ENCODE assay signal across 19 cellular contexts in genomic region chr19:17832443-17833208, GRCh38. TPM values are rescaled to one million over a fixed set of nuclear protein-coding genes. Genes with fewer than 3 reads are reported as not detected.
DNase-seq lines count a peak whose midpoint lies in the region; ATAC-seq, FAIRE-seq and TF ChIP-seq lines count a peak whose summit lies in the region.
"Had no signal": no experiment of that assay in that cellular context is flagged by ENCODE, and none has a peak within 500 bp of the region (broad histone marks: within the 10 kb centered on the region; RNA-seq: fewer than 3 reads in every experiment).

No MANE protein-coding gene starts in this region.

- H3K27ac Mint-ChIP-seq in effector memory CD8-positive, alpha-beta T cell = peak overlapping the region; percentile 38 to 41
- H3K27ac Mint-ChIP-seq: B cell had no signal

- H3K27me3 ChIP-seq in HepG2 (ENCODE audit: control insufficient read depth in 1 of 2, insufficient read depth in 2 of 2, low read length in 2 of 2) (no peaks in the 10 kb centered on the region), right lobe of liver (no peaks in the 10 kb centered on the region), neuronal stem cell (ENCODE audit: control insufficient read depth in 3 of 3, insufficient read depth in 3 of 3, low read depth in 1 of 3, low read length in 3 of 3) (peaks cover 0 to 5% (median 0%) of the 10 kb centered on the region in 3 experiments)

- no peak overlapping the region for H3K18ac ChIP-seq in neuronal stem cell (ENCODE audit: low read length)

- H2BK120ac ChIP-seq in neuronal stem cell (ENCODE audit: low read depth, low read length) = no peak overlapping the region

- intact Hi-C loops in HepG2 (cut with micrococcal nuclease; ENCODE audit: unreplicated experiment) = no loop called here
- intact Hi-C loops in right lobe of liver (cut with DNase I) = no loop called here

- H3K4me1 Mint-ChIP-seq in effector memory CD8-positive, alpha-beta T cell (ENCODE audit: low read depth in 2 of 2) = peaks cover 17 to 24% of the 10 kb centered on the region in 2 donors
- H3K4me1 Mint-ChIP-seq: B cell had no signal

- H3K4me3 Mint-ChIP-seq in effector memory CD8-positive, alpha-beta T cell = no peak overlapping the region
- H3K4me3 Mint-ChIP-seq: B cell; CD4-positive, alpha-beta memory T cell; IgD-negative memory B cell had no signal

- no peaks in the 10 kb centered on the region for H3K27me3 Mint-ChIP-seq in effector memory CD8-positive, alpha-beta T cell
- H3K27me3 Mint-ChIP-seq: B cell; CD4-positive, alpha-beta memory T cell; IgD-negative memory B cell had no signal

- no peaks in the 10 kb centered on the region for H4K20me1 ChIP-seq in HepG2 (ENCODE audit: insufficient read depth, low read length)

- H2AFZ ChIP-seq in HepG2 (ENCODE audit: low read length) = no peak overlapping the region
- no peak overlapping the region for H2AFZ ChIP-seq in neuronal stem cell (ENCODE audit: low read length)

- H2AK5ac ChIP-seq in neuronal stem cell (ENCODE audit: low read depth, low read length) = peak overlapping the region; percentile 77

- H3K9me3 Mint-ChIP-seq in effector memory CD8-positive, alpha-beta T cell = no peaks in the 10 kb centered on the region
- H3K9me3 Mint-ChIP-seq: IgD-negative memory B cell had no signal

- CTCF ChIA-PET in HepG2 (lab: Yijun Ruan, JAX; ENCODE audit: low intra/inter-chr PET ratio, low total read pairs) = no interaction called here
- CTCF ChIA-PET in HEK293T (lab: Yijun Ruan, JAX) = interaction anchor here (0.6 to 0.7 kb wide), 3 partner anchors 112 to 665 kb away, joined by 3 to 12 read pairs (median 4); no protein-coding TSS in a partner anchor

- no peaks in the 10 kb centered on the region for H3K79me1 ChIP-seq in neuronal stem cell (ENCODE audit: low read depth, low read length)

- POLR2A ChIA-PET in HepG2 (lab: Yijun Ruan, JAX) = no interaction called here
- POLR2A ChIA-PET in HEK293T (lab: Yijun Ruan, JAX) = no interaction called here

- TF ChIP-seq POLR2A in HepG2 (IDR thresholded peaks at IDR 0.05; ENCODE audit: insufficient read depth in 1 of 2, low read depth in 2 of 2, low read length in 2 of 2) (no peak), right lobe of liver (IDR thresholded peaks at IDR 0.05) (no peak)

- TF ChIP-seq EP300 in HepG2 (IDR thresholded peaks at IDR 0.05; ENCODE audit: low read depth in 2 of 2, low read length in 2 of 2) (no peak), HepG2 (CRISPR knock-in tag; IDR thresholded peaks at IDR 0.05; ENCODE audit: borderline replicate concordance) (no peak)

- H3K4me1 ChIP-seq in HepG2 (ENCODE audit: insufficient read depth, low read length) (no peaks in the 10 kb centered on the region), right lobe of liver (no peaks in the 10 kb centered on the region), neuronal stem cell (ENCODE audit: control insufficient read depth in 2 of 2, insufficient read depth in 1 of 2, low read depth in 1 of 2, low read length in 2 of 2) (peaks cover 7 to 19% of the 10 kb centered on the region in 2 donors)
- H3K4me1 ChIP-seq: Caco-2 had no signal

- TF ChIP-seq RAD21 in HepG2 (CRISPR knock-in tag; IDR thresholded peaks at IDR 0.05) = no peak

- no TSS peak for BruUV-seq in HepG2 (replicated peaks; lab: Mats Ljungman, UMichigan)

- H3K36me3 ChIP-seq in HepG2 (replicated peaks in 1 of 2; ENCODE audit: control insufficient read depth in 1 of 2, insufficient read depth in 2 of 2, low read length in 2 of 2) = no peaks in the 10 kb centered on the region; a peak in 3 of 5 replicates
- H3K36me3 ChIP-seq in right lobe of liver = no peaks in the 10 kb centered on the region
- no peaks in the 10 kb centered on the region for H3K36me3 ChIP-seq in neuronal stem cell (replicated peaks in 1 of 2; ENCODE audit: control insufficient read depth in 2 of 2, insufficient read depth in 2 of 2, low read length in 2 of 2)

- H3K79me2 ChIP-seq in HepG2 (ENCODE audit: insufficient read depth, low read length) = no peaks in the 10 kb centered on the region

- ATAC-seq in HepG2 = no peak
- ATAC-seq in right lobe of liver = no peak
- ATAC-seq in effector memory CD8-positive, alpha-beta T cell (replicated peaks) = no peak
- ATAC-seq: HCT116 had no signal

- H3K9me3 ChIP-seq in HepG2 (ENCODE audit: low read length) = no peaks in the 10 kb centered on the region
- H3K9me3 ChIP-seq in right lobe of liver = no peaks in the 10 kb centered on the region
- no peaks in the 10 kb centered on the region for H3K9me3 ChIP-seq in neuronal stem cell (replicated peaks in 1 of 2; ENCODE audit: control insufficient read depth in 2 of 2, insufficient read depth in 1 of 2, low read depth in 1 of 2, low read length in 2 of 2)
- H3K9me3 ChIP-seq: Caco-2 had no signal

- no peak overlapping the region for H3K27ac ChIP-seq in HepG2 (ENCODE audit: extremely low read length, insufficient read depth, low read length)
- no peak overlapping the region for H3K27ac ChIP-seq in right lobe of liver
- H3K27ac ChIP-seq in neuronal stem cell (replicated peaks; ENCODE audit: low read length) = no peak overlapping the region
- H3K27ac ChIP-seq: KMS-11 had no signal

- no peak for FAIRE-seq in HepG2 (lab: Jason Lieb, UNC)
- FAIRE-seq: H54 had no signal

- H3K9ac ChIP-seq in HepG2 (ENCODE audit: insufficient read depth, low read depth, low read length) = no peak overlapping the region
- no peak overlapping the region for H3K9ac ChIP-seq in neuronal stem cell (ENCODE audit: low read depth, low read length, poor library complexity)
- H3K9ac ChIP-seq: KMS-11 had no signal

- WGBS in HepG2 (ENCODE audit: low lambda C conversion rate) = 88% methylated on average over 15 of the region's 17 CpGs
- WGBS in right lobe of liver (ENCODE audit: insufficient coverage, low coverage, low lambda C conversion rate, missing lambda C conversion rate) = 90% methylated on average over 2 of the region's 17 CpGs
- WGBS in neuronal stem cell (ENCODE audit: extremely low coverage in 2 of 2, insufficient read length in 2 of 2, insufficient replicate concordance in 1 of 2), 2 donors = no CpG with 5 or more reads among the region's 17 CpGs

- H4K91ac ChIP-seq in neuronal stem cell (ENCODE audit: low read depth, low read length, poor library complexity) = no peak overlapping the region

- H4K8ac ChIP-seq in neuronal stem cell (ENCODE audit: low read depth, low read length) = no peak overlapping the region

- no peak overlapping the region for H3K4ac ChIP-seq in neuronal stem cell (ENCODE audit: low read length)

- no peak overlapping the region for H3K14ac ChIP-seq in neuronal stem cell (ENCODE audit: low read length)

- H3K4me2 ChIP-seq in HepG2 (ENCODE audit: low read depth, low read length) (no peak overlapping the region), neuronal stem cell (ENCODE audit: insufficient read depth, low read length, poor library complexity, severe bottlenecking) (no peak overlapping the region)
- H3K4me2 ChIP-seq: KMS-11 had no signal

- no peak overlapping the region for H2BK12ac ChIP-seq in neuronal stem cell (ENCODE audit: low read length)

- H3K4me3 ChIP-seq in HepG2 (replicated peaks in 1 of 3; ENCODE audit: insufficient read depth in 1 of 3, low read depth in 2 of 3, low read length in 3 of 3) (no peak overlapping the region), right lobe of liver (no peak overlapping the region), neuronal stem cell (ENCODE audit: low read length in 2 of 2) (no peak overlapping the region)

- H2BK5ac ChIP-seq in neuronal stem cell (ENCODE audit: low read length) = no peak overlapping the region

- DNase-seq in HepG2 (ENCODE audit: low spot score) = no peak
- DNase-seq in right lobe of liver = no peak
- no peak for DNase-seq in effector memory CD8-positive, alpha-beta T cell
- no peak for DNase-seq in neuronal stem cell (ENCODE audit: low spot score)
- DNase-seq in GM13977 (ENCODE audit: low spot score) = no peak
- no peak for DNase-seq in HEK293T (ENCODE audit: extremely low spot score)
- DNase-seq in epidermal melanocyte (ENCODE audit: insufficient read length, low spot score) = no peak
- DNase-seq: C1 segment of cervical spinal cord; Caco-2; CD4-positive, alpha-beta memory T cell; DND-41; GDM1 had no signal

- in situ Hi-C loops in HepG2 (cut with HindIII; ENCODE audit: extremely low pct_ligation_motif_present, low pct_unique_long_range_greater_than_20kb) (no loop called here), GM13977 (cut with MboI; ENCODE audit: low pct_unique_long_range_greater_than_20kb, low sequenced_read_pairs, unreplicated experiment) (no loop called here)

- H3K23ac ChIP-seq in neuronal stem cell (ENCODE audit: low read depth, low read length, poor library complexity) = peak overlapping the region; percentile 13

- peaks cover 66% of the 10 kb centered on the region for H3K36me3 Mint-ChIP-seq in effector memory CD8-positive, alpha-beta T cell (ENCODE audit: insufficient read depth)

- TF ChIP-seq CTCF in HepG2 (CRISPR knock-in tag; IDR thresholded peaks at IDR 0.05) (no peak), right lobe of liver (IDR thresholded peaks at IDR 0.05) (no peak), GM13977 (IDR thresholded peaks at IDR 0.05; ENCODE audit: extremely low read depth, insufficient read depth, missing control alignments) (no peak)

- H2BK15ac ChIP-seq in neuronal stem cell (ENCODE audit: low read length) = no peak overlapping the region

RNA-seq across cellular contexts. Expression of gene INSL3, which starts 11.3 kb away (rescaled TPM):
- total RNA-seq in HepG2 (2016; rRNA removed; fragmentation: Illumina TruSeq; extraction: Trizol) (not detected in 2 replicates), right lobe of liver (not detected)
- not detected in 2 replicates for total RNA-seq in HepG2 (2016; cell fraction: cytosol; rRNA removed; fragmentation: Illumina TruSeq; extraction: Trizol; ENCODE audit: low read depth)
- not detected in 2 replicates for total RNA-seq in HepG2 (2016; cell fraction: insoluble cytoplasmic fraction; rRNA removed; fragmentation: Illumina TruSeq; extraction: Trizol)
- not detected in 2 replicates for total RNA-seq in HepG2 (2016; cell fraction: membrane; rRNA removed; fragmentation: Illumina TruSeq; extraction: Trizol)
- not detected in 2 replicates for total RNA-seq in HepG2 (2016; cell fraction: nucleus; rRNA removed; fragmentation: Illumina TruSeq; extraction: Trizol)
- polyA plus RNA-seq in HepG2 (2011; rRNA removed) = 0.30 and 0.44 TPM in 2 replicates
- 0.21 TPM in 1 of 2 replicates, not detected in the other for polyA plus RNA-seq in HepG2 (2011; cell fraction: cytosol; rRNA removed)
- polyA plus RNA-seq in HepG2 (2011; cell fraction: nucleus; rRNA removed) = 1.2 and 1.5 TPM in 2 replicates
- polyA plus RNA-seq in HepG2 (2012) = 0.23 and 0.35 TPM in 2 replicates
- polyA plus RNA-seq in HepG2 (2016; cell fraction: cytosol; fragmentation: Illumina TruSeq; extraction: Trizol; ENCODE audit: low read depth) = not detected in 2 replicates
- not detected in 2 replicates for polyA plus RNA-seq in HepG2 (2016; cell fraction: insoluble cytoplasmic fraction; fragmentation: Illumina TruSeq; extraction: Trizol; ENCODE audit: low read depth)
- not detected in 2 replicates for polyA plus RNA-seq in HepG2 (2016; cell fraction: membrane; fragmentation: Illumina TruSeq; extraction: Trizol; ENCODE audit: low read depth)
- not detected in 2 replicates for polyA plus RNA-seq in HepG2 (2016; cell fraction: nucleus; fragmentation: Illumina TruSeq; extraction: Trizol; ENCODE audit: insufficient read depth, low read depth)
- polyA minus RNA-seq in HepG2 (2011; rRNA and poly(A)+ RNA removed; ENCODE audit: low replicate concordance) = 0.88 TPM in 1 of 2 replicates, not detected in the other
- not detected in 2 replicates for polyA minus RNA-seq in HepG2 (2011; cell fraction: cytosol; rRNA and poly(A)+ RNA removed)
- not detected in 2 replicates for polyA minus RNA-seq in HepG2 (2011; cell fraction: nucleus; rRNA and poly(A)+ RNA removed)
- 2.2 TPM for polyA plus RNA-seq in neuronal stem cell (2013, experiment 1 of 2)
- 1.8 TPM for polyA plus RNA-seq in neuronal stem cell (2013, experiment 2 of 2)
- total RNA-seq: A172, Caco-2, HT-29 had no signal

RNA-seq across cellular contexts. Expression of gene JAK3, which starts 15.2 kb away (rescaled TPM):
- 2.8 and 3.4 TPM in 2 replicates for total RNA-seq in HepG2 (2016; rRNA removed; fragmentation: Illumina TruSeq; extraction: Trizol)
- total RNA-seq in HepG2 (2016; cell fraction: cytosol; rRNA removed; fragmentation: Illumina TruSeq; extraction: Trizol; ENCODE audit: low read depth) = 1.2 and 1.3 TPM in 2 replicates
- total RNA-seq in HepG2 (2016; cell fraction: insoluble cytoplasmic fraction; rRNA removed; fragmentation: Illumina TruSeq; extraction: Trizol) = 2.5 and 3.4 TPM in 2 replicates
- total RNA-seq in HepG2 (2016; cell fraction: membrane; rRNA removed; fragmentation: Illumina TruSeq; extraction: Trizol) = 0.72 and 1.3 TPM in 2 replicates
- total RNA-seq in HepG2 (2016; cell fraction: nucleus; rRNA removed; fragmentation: Illumina TruSeq; extraction: Trizol) = 4.4 and 4.8 TPM in 2 replicates
- 18.6 and 30.1 TPM in 2 replicates for polyA plus RNA-seq in HepG2 (2011; rRNA removed)
- polyA plus RNA-seq in HepG2 (2011; cell fraction: cytosol; rRNA removed) = 8.8 and 10.2 TPM in 2 replicates
- 106 and 107 TPM in 2 replicates for polyA plus RNA-seq in HepG2 (2011; cell fraction: nucleus; rRNA removed)
- polyA plus RNA-seq in HepG2 (2012) = 6.1 and 10.2 TPM in 2 replicates
- 0.15 and 0.17 TPM in 2 replicates for polyA plus RNA-seq in HepG2 (2016; cell fraction: cytosol; fragmentation: Illumina TruSeq; extraction: Trizol; ENCODE audit: low read depth)
- polyA plus RNA-seq in HepG2 (2016; cell fraction: insoluble cytoplasmic fraction; fragmentation: Illumina TruSeq; extraction: Trizol; ENCODE audit: low read depth) = 1.3 and 1.7 TPM in 2 replicates
- 0.35 and 0.45 TPM in 2 replicates for polyA plus RNA-seq in HepG2 (2016; cell fraction: membrane; fragmentation: Illumina TruSeq; extraction: Trizol; ENCODE audit: low read depth)
- polyA plus RNA-seq in HepG2 (2016; cell fraction: nucleus; fragmentation: Illumina TruSeq; extraction: Trizol; ENCODE audit: insufficient read depth, low read depth) = 10.2 and 12.3 TPM in 2 replicates
- 1.7 and 37.2 TPM in 2 replicates for polyA minus RNA-seq in HepG2 (2011; rRNA and poly(A)+ RNA removed; ENCODE audit: low replicate concordance)
- 13.1 and 19.0 TPM in 2 replicates for polyA minus RNA-seq in HepG2 (2011; cell fraction: cytosol; rRNA and poly(A)+ RNA removed)
- 23.9 and 29.3 TPM in 2 replicates for polyA minus RNA-seq in HepG2 (2011; cell fraction: nucleus; rRNA and poly(A)+ RNA removed)
- total RNA-seq in right lobe of liver = 1 to 10 TPM; 1.1 to 5.5 (median 2.3) TPM
- polyA plus RNA-seq in neuronal stem cell (2013, experiment 1 of 2) = 3.2 TPM
- 3.3 TPM for polyA plus RNA-seq in neuronal stem cell (2013, experiment 2 of 2)
- total RNA-seq: Caco-2 had no signal

RNA-seq across cellular contexts. Expression of gene RPL18A, which starts 27.1 kb away (rescaled TPM):
- total RNA-seq in HepG2 (2016; rRNA removed; fragmentation: Illumina TruSeq; extraction: Trizol) = 1,471 and 1,490 TPM in 2 replicates
- 3,356 and 3,471 TPM in 2 replicates for total RNA-seq in HepG2 (2016; cell fraction: cytosol; rRNA removed; fragmentation: Illumina TruSeq; extraction: Trizol; ENCODE audit: low read depth)
- 1,484 and 1,563 TPM in 2 replicates for total RNA-seq in HepG2 (2016; cell fraction: insoluble cytoplasmic fraction; rRNA removed; fragmentation: Illumina TruSeq; extraction: Trizol)
- 4,403 and 4,828 TPM in 2 replicates for total RNA-seq in HepG2 (2016; cell fraction: membrane; rRNA removed; fragmentation: Illumina TruSeq; extraction: Trizol)
- total RNA-seq in HepG2 (2016; cell fraction: nucleus; rRNA removed; fragmentation: Illumina TruSeq; extraction: Trizol) = 550 and 622 TPM in 2 replicates
- 2,004 and 2,232 TPM in 2 replicates for polyA plus RNA-seq in HepG2 (2011; rRNA removed)
- 2,519 and 3,516 TPM in 2 replicates for polyA plus RNA-seq in HepG2 (2011; cell fraction: cytosol; rRNA removed)
- polyA plus RNA-seq in HepG2 (2011; cell fraction: nucleus; rRNA removed) = 865 and 944 TPM in 2 replicates
- polyA plus RNA-seq in HepG2 (2012) = 2,311 and 3,663 TPM in 2 replicates
- 5,329 and 5,962 TPM in 2 replicates for polyA plus RNA-seq in HepG2 (2016; cell fraction: cytosol; fragmentation: Illumina TruSeq; extraction: Trizol; ENCODE audit: low read depth)
- 2,198 and 2,250 TPM in 2 replicates for polyA plus RNA-seq in HepG2 (2016; cell fraction: insoluble cytoplasmic fraction; fragmentation: Illumina TruSeq; extraction: Trizol; ENCODE audit: low read depth)
- polyA plus RNA-seq in HepG2 (2016; cell fraction: membrane; fragmentation: Illumina TruSeq; extraction: Trizol; ENCODE audit: low read depth) = 6,513 and 6,759 TPM in 2 replicates
- 1,298 and 1,347 TPM in 2 replicates for polyA plus RNA-seq in HepG2 (2016; cell fraction: nucleus; fragmentation: Illumina TruSeq; extraction: Trizol; ENCODE audit: insufficient read depth, low read depth)
- 547 and 652 TPM in 2 replicates for polyA minus RNA-seq in HepG2 (2011; rRNA and poly(A)+ RNA removed; ENCODE audit: low replicate concordance)
- polyA minus RNA-seq in HepG2 (2011; cell fraction: cytosol; rRNA and poly(A)+ RNA removed) = 819 and 843 TPM in 2 replicates
- polyA minus RNA-seq in HepG2 (2011; cell fraction: nucleus; rRNA and poly(A)+ RNA removed) = 236 and 251 TPM in 2 replicates
- total RNA-seq in right lobe of liver = 100 to 1,000 TPM; 449 to 778 (median 494) TPM
- polyA plus RNA-seq in neuronal stem cell (2013, experiment 1 of 2) = 3,857 TPM
- 3,701 TPM for polyA plus RNA-seq in neuronal stem cell (2013, experiment 2 of 2)

RNA-seq across cellular contexts. Expression of gene B3GNT3, which starts 37.7 kb away (rescaled TPM):
- total RNA-seq in HepG2 (2016; rRNA removed; fragmentation: Illumina TruSeq; extraction: Trizol) = 0.48 and 0.86 TPM in 2 replicates
- 0.18 and 0.40 TPM in 2 replicates for total RNA-seq in HepG2 (2016; cell fraction: cytosol; rRNA removed; fragmentation: Illumina TruSeq; extraction: Trizol; ENCODE audit: low read depth)
- total RNA-seq in HepG2 (2016; cell fraction: insoluble cytoplasmic fraction; rRNA removed; fragmentation: Illumina TruSeq; extraction: Trizol) = 0.36 and 1.2 TPM in 2 replicates
- total RNA-seq in HepG2 (2016; cell fraction: membrane; rRNA removed; fragmentation: Illumina TruSeq; extraction: Trizol) = 0.38 and 0.43 TPM in 2 replicates
- 1.0 and 1.3 TPM in 2 replicates for total RNA-seq in HepG2 (2016; cell fraction: nucleus; rRNA removed; fragmentation: Illumina TruSeq; extraction: Trizol)
- polyA plus RNA-seq in HepG2 (2011; rRNA removed) = 4.0 and 8.6 TPM in 2 replicates
- polyA plus RNA-seq in HepG2 (2011; cell fraction: cytosol; rRNA removed) = 4.2 and 6.3 TPM in 2 replicates
- 3.5 and 4.5 TPM in 2 replicates for polyA plus RNA-seq in HepG2 (2011; cell fraction: nucleus; rRNA removed)
- 9.1 and 10.5 TPM in 2 replicates for polyA plus RNA-seq in HepG2 (2012)
- polyA plus RNA-seq in HepG2 (2016; cell fraction: cytosol; fragmentation: Illumina TruSeq; extraction: Trizol; ENCODE audit: low read depth) = 0.10 and 0.18 TPM in 2 replicates
- polyA plus RNA-seq in HepG2 (2016; cell fraction: insoluble cytoplasmic fraction; fragmentation: Illumina TruSeq; extraction: Trizol; ENCODE audit: low read depth) = 0.61 and 0.62 TPM in 2 replicates
- 0.29 and 0.35 TPM in 2 replicates for polyA plus RNA-seq in HepG2 (2016; cell fraction: membrane; fragmentation: Illumina TruSeq; extraction: Trizol; ENCODE audit: low read depth)
- polyA plus RNA-seq in HepG2 (2016; cell fraction: nucleus; fragmentation: Illumina TruSeq; extraction: Trizol; ENCODE audit: insufficient read depth, low read depth) = 1.8 and 2.3 TPM in 2 replicates
- polyA minus RNA-seq in HepG2 (2011; rRNA and poly(A)+ RNA removed; ENCODE audit: low replicate concordance) = 2.7 and 11.1 TPM in 2 replicates
- 3.0 and 4.7 TPM in 2 replicates for polyA minus RNA-seq in HepG2 (2011; cell fraction: cytosol; rRNA and poly(A)+ RNA removed)
- polyA minus RNA-seq in HepG2 (2011; cell fraction: nucleus; rRNA and poly(A)+ RNA removed) = 1.8 and 3.1 TPM in 2 replicates
- 10 to 100 TPM in 2 of 6 experiments, 1 to 10 TPM in 3, under 1 TPM in 1; 0.26 to 13.6 (median 3.1) TPM for total RNA-seq in right lobe of liver
- 0.03 TPM for polyA plus RNA-seq in neuronal stem cell (2013, experiment 1 of 2)
- polyA plus RNA-seq in neuronal stem cell (2013, experiment 2 of 2) = not detected
- total RNA-seq: A172; B cell; CD4-positive, alpha-beta memory T cell had no signal
- polyA plus RNA-seq: IgD-negative memory B cell had no signal

RNA-seq across cellular contexts. Expression of gene SLC5A5, which starts 39.1 kb away (rescaled TPM):
- total RNA-seq in HepG2 (2016; rRNA removed; fragmentation: Illumina TruSeq; extraction: Trizol) (not detected in 2 replicates), right lobe of liver (not detected)
- total RNA-seq in HepG2 (2016; cell fraction: cytosol; rRNA removed; fragmentation: Illumina TruSeq; extraction: Trizol; ENCODE audit: low read depth) = not detected in 2 replicates
- not detected in 2 replicates for total RNA-seq in HepG2 (2016; cell fraction: insoluble cytoplasmic fraction; rRNA removed; fragmentation: Illumina TruSeq; extraction: Trizol)
- not detected in 2 replicates for total RNA-seq in HepG2 (2016; cell fraction: membrane; rRNA removed; fragmentation: Illumina TruSeq; extraction: Trizol)
- total RNA-seq in HepG2 (2016; cell fraction: nucleus; rRNA removed; fragmentation: Illumina TruSeq; extraction: Trizol) = not detected in 2 replicates
- not detected in 2 replicates for polyA plus RNA-seq in HepG2 (2011; rRNA removed)
- polyA plus RNA-seq in HepG2 (2011; cell fraction: cytosol; rRNA removed) = not detected in 2 replicates
- polyA plus RNA-seq in HepG2 (2011; cell fraction: nucleus; rRNA removed) = not detected in 2 replicates
- not detected in 2 replicates for polyA plus RNA-seq in HepG2 (2012)
- not detected in 2 replicates for polyA plus RNA-seq in HepG2 (2016; cell fraction: cytosol; fragmentation: Illumina TruSeq; extraction: Trizol; ENCODE audit: low read depth)
- polyA plus RNA-seq in HepG2 (2016; cell fraction: insoluble cytoplasmic fraction; fragmentation: Illumina TruSeq; extraction: Trizol; ENCODE audit: low read depth) = not detected in 2 replicates
- not detected in 2 replicates for polyA plus RNA-seq in HepG2 (2016; cell fraction: membrane; fragmentation: Illumina TruSeq; extraction: Trizol; ENCODE audit: low read depth)
- polyA plus RNA-seq in HepG2 (2016; cell fraction: nucleus; fragmentation: Illumina TruSeq; extraction: Trizol; ENCODE audit: insufficient read depth, low read depth) = not detected in 2 replicates
- 0.06 and 0.09 TPM in 2 replicates for polyA minus RNA-seq in HepG2 (2011; rRNA and poly(A)+ RNA removed; ENCODE audit: low replicate concordance)
- not detected in 2 replicates for polyA minus RNA-seq in HepG2 (2011; cell fraction: cytosol; rRNA and poly(A)+ RNA removed)
- polyA minus RNA-seq in HepG2 (2011; cell fraction: nucleus; rRNA and poly(A)+ RNA removed) = not detected in 2 replicates
- 0.08 TPM for polyA plus RNA-seq in neuronal stem cell (2013, experiment 1 of 2)
- polyA plus RNA-seq in neuronal stem cell (2013, experiment 2 of 2) = 0.19 TPM
- total RNA-seq: A172, HT-29 had no signal
- polyA plus RNA-seq: IgD-negative memory B cell had no signal
